Comparison of ENCODE assay signal across 16 cellular contexts in the genomic region with DNA sequence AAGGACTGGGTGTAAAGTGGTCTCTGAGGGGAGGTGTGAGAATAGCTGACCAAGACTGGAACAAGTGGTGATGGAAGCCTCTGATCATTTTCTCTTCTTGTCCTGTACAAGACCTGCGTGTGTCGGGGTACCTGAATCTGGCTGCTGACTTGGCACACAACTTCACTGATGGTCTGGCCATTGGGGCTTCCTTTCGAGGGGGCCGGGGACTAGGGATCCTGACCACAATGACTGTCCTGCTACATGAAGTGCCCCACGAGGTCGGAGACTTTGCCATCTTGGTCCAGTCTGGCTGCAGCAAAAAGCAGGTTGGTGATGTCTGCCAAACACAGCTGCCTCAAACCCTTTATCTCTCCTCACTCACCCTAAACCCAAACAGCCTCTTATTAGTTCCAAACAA. TPM values are rescaled to one million over a fixed set of nuclear protein-coding genes. Genes with fewer than 3 reads are reported as not detected.
DNase-seq lines count a peak whose midpoint lies in the region; ATAC-seq and TF ChIP-seq lines count a peak whose summit lies in the region.
"Had no signal": no experiment of that assay in that cellular context is flagged by ENCODE, and none has a peak within 500 bp of the region (broad histone marks: within the 10 kb centered on the region; RNA-seq: fewer than 3 reads in every experiment).

No MANE protein-coding gene starts in this region.

- peaks cover 62% of the 10 kb centered on the region for H3K4me1 ChIP-seq in ACC112 (ENCODE audit: control insufficient read depth, insufficient read depth, low read length, unreplicated experiment)
- peaks cover 28% of the 10 kb centered on the region for H3K4me1 ChIP-seq in Caco-2
- peaks cover 81% of the 10 kb centered on the region for H3K4me1 ChIP-seq in body of pancreas
- peaks cover 59 to 79% (median 74%) of the 10 kb centered on the region in 4 donors for H3K4me1 ChIP-seq in esophagus muscularis mucosa

- CTCF ChIA-PET in Caco-2 (lab: Charles Lee) = no interaction called here

- TF ChIP-seq POLR2A in body of pancreas (IDR thresholded peaks at IDR 0.05) (no peak), esophagus muscularis mucosa (IDR thresholded peaks at IDR 0.05; ENCODE audit: low read depth) (no peak)

- BruUV-seq in Caco-2 (replicated peaks; lab: Mats Ljungman, UMichigan) = no TSS peak

- H3K79me2 ChIP-seq in ACC112 (ENCODE audit: control insufficient read depth, insufficient read depth, low read length, unreplicated experiment) = peaks cover 47% of the 10 kb centered on the region

- H3K4me3 ChIP-seq in ACC112 (ENCODE audit: low read depth, low read length) = peak overlapping the region; percentile 99
- H3K4me3 ChIP-seq in Caco-2 (ENCODE audit: low read depth, low read length) = no peak overlapping the region
- H3K4me3 ChIP-seq in body of pancreas = no peak overlapping the region
- no peak overlapping the region for H3K4me3 ChIP-seq in esophagus muscularis mucosa
- H3K4me3 ChIP-seq: lung had no signal

- TF ChIP-seq CTCF in Caco-2 (IDR thresholded peaks at IDR 0.05; ENCODE audit: insufficient read depth in 1 of 2, low read depth in 1 of 2, low read length in 1 of 2, severe bottlenecking in 1 of 2, unreplicated experiment in 1 of 2) (no peak), body of pancreas (IDR thresholded peaks at IDR 0.05) (no peak), esophagus muscularis mucosa (IDR thresholded peaks at IDR 0.05) (no peak)

- no peaks in the 10 kb centered on the region for H3K9me3 Mint-ChIP-seq in Caco-2 (ENCODE audit: unreplicated experiment)
- no peaks in the 10 kb centered on the region for H3K9me3 Mint-ChIP-seq in activated T-helper 1 cell treated with anti-CD3 and anti-CD28 coated beads, Interleukin-12 subunit alpha, Interleukin-12 subunit beta, Interleukin-2, Interleukin-4 antibody, amounts not matched to agents 30 ng/mL and 10 ng/mL and 1 ng/mL, durations not matched to agents 14 hours and 24 hours and 36 hours
- H3K9me3 Mint-ChIP-seq in memory B cell = no peaks in the 10 kb centered on the region

- H3K27ac Mint-ChIP-seq in Caco-2 (ENCODE audit: unreplicated experiment) = no peak overlapping the region
- peak overlapping the region; percentile 8 for H3K27ac Mint-ChIP-seq in activated T-helper 1 cell treated with anti-CD3 and anti-CD28 coated beads, Interleukin-12 subunit alpha, Interleukin-12 subunit beta, Interleukin-2, Interleukin-4 antibody, amounts not matched to agents 30 ng/mL and 10 ng/mL and 1 ng/mL, durations not matched to agents 14 hours and 24 hours and 36 hours
- no peak overlapping the region for H3K27ac Mint-ChIP-seq in memory B cell

- peaks cover 63% of the 10 kb centered on the region for H3K36me3 Mint-ChIP-seq in Caco-2 (ENCODE audit: insufficient read depth, unreplicated experiment)
- peaks cover 33% of the 10 kb centered on the region for H3K36me3 Mint-ChIP-seq in activated T-helper 1 cell treated with anti-CD3 and anti-CD28 coated beads, Interleukin-12 subunit alpha, Interleukin-12 subunit beta, Interleukin-2, Interleukin-4 antibody, amounts not matched to agents 30 ng/mL and 10 ng/mL and 1 ng/mL, durations not matched to agents 14 hours and 24 hours and 36 hours (ENCODE audit: low read depth)
- peaks cover 19% of the 10 kb centered on the region for H3K36me3 Mint-ChIP-seq in memory B cell

- no peaks in the 10 kb centered on the region for H3K27me3 Mint-ChIP-seq in Caco-2 (ENCODE audit: insufficient read depth, unreplicated experiment)
- no peaks in the 10 kb centered on the region for H3K27me3 Mint-ChIP-seq in activated T-helper 1 cell treated with anti-CD3 and anti-CD28 coated beads, Interleukin-12 subunit alpha, Interleukin-12 subunit beta, Interleukin-2, Interleukin-4 antibody, amounts not matched to agents 30 ng/mL and 10 ng/mL and 1 ng/mL, durations not matched to agents 14 hours and 24 hours and 36 hours (ENCODE audit: insufficient read depth)
- no peaks in the 10 kb centered on the region for H3K27me3 Mint-ChIP-seq in memory B cell

- H3K4me1 Mint-ChIP-seq in Caco-2 (ENCODE audit: low read depth, unreplicated experiment) (peaks cover 46% of the 10 kb centered on the region), memory B cell (peaks cover 57% of the 10 kb centered on the region)
- peaks cover 77% of the 10 kb centered on the region for H3K4me1 Mint-ChIP-seq in activated T-helper 1 cell treated with anti-CD3 and anti-CD28 coated beads, Interleukin-12 subunit alpha, Interleukin-12 subunit beta, Interleukin-2, Interleukin-4 antibody, amounts not matched to agents 30 ng/mL and 10 ng/mL and 1 ng/mL, durations not matched to agents 14 hours and 24 hours and 36 hours (ENCODE audit: low read depth)

- whole genome bisulfite sequencing in body of pancreas, 2 donors = 54 to 55% methylated on average over 6 of the region's 6 CpGs
- WGBS in esophagus muscularis mucosa = 93% methylated on average over 3 of the region's 6 CpGs

- peaks cover 15% of the 10 kb centered on the region; the same call in 1 of the 2 replicates for H3K36me3 ChIP-seq in ACC112 (ENCODE audit: insufficient read depth, low read length)
- H3K36me3 ChIP-seq in Caco-2 (ENCODE audit: control insufficient read depth, insufficient read depth, low read length) = peaks cover 13% of the 10 kb centered on the region
- peaks cover 0 to 6% of the 10 kb centered on the region in 2 donors for H3K36me3 ChIP-seq in body of pancreas (replicated peaks in 1 of 2; ENCODE audit: insufficient read depth in 1 of 2, low read depth in 2 of 2)
- peaks cover 18 to 29% (median 23%) of the 10 kb centered on the region in 4 donors for H3K36me3 ChIP-seq in esophagus muscularis mucosa

- ATAC-seq in memory B cell (ENCODE audit: low read depth) (no peak), body of pancreas (no peak), GM18861 (IDR thresholded peaks at IDR 0.05; ENCODE audit: unreplicated experiment) (no peak), HG03175 (IDR thresholded peaks at IDR 0.05; ENCODE audit: unreplicated experiment) (no peak)

- DNase-seq in Caco-2 (no peak), memory B cell (ENCODE audit: low spot score in 2 of 2) (no peak), body of pancreas (no peak), esophagus muscularis mucosa (ENCODE audit: extremely low spot score) (no peak)
- DNase-seq in activated T-helper 1 cell treated with anti-CD3 and anti-CD28 coated beads, Interleukin-12 subunit alpha, Interleukin-12 subunit beta, Interleukin-2, Interleukin-4 antibody, amounts not matched to agents 30 ng/mL and 10 ng/mL and 1 ng/mL, durations not matched to agents 14 hours and 24 hours and 36 hours (ENCODE audit: low spot score) = no peak
- DNase-seq: NCI-H1092 treated with DMSO at 0.1 percent for 48 hours; NCI-H226; Peyer's patch; stimulated activated CD4-positive, alpha-beta T cell treated with anti-CD3 and anti-CD28 coated beads, Interleukin-2, amount 100 ng/mL, for 48 hours; T-helper 9 cell had no signal

- intact Hi-C loops in Caco-2 (cut with micrococcal nuclease; ENCODE audit: unreplicated experiment) (no loop called here), body of pancreas (cut with DNase I) (no loop called here), esophagus muscularis mucosa (cut with DNase I) (no loop called here)
- intact Hi-C loops in activated T-helper 1 cell treated with anti-CD3 and anti-CD28 coated beads, Interleukin-12 subunit alpha, Interleukin-12 subunit beta, Interleukin-2, Interleukin-4 antibody, amounts not matched to agents 30 ng/mL and 10 ng/mL and 1 ng/mL, durations not matched to agents 14 hours and 24 hours and 36 hours (cut with micrococcal nuclease) = loop anchor here (10.0 kb wide), 3 partner anchors 372 to 1538 kb away; a partner anchor contains a TSS

- POLR2A ChIA-PET in Caco-2 (lab: Charles Lee) = no interaction called here

- H3K27me3 ChIP-seq in ACC112 (ENCODE audit: insufficient read depth, low read length) (no peaks in the 10 kb centered on the region), Caco-2 (replicated peaks; ENCODE audit: control insufficient read depth, insufficient read depth, low read length) (no peaks in the 10 kb centered on the region), body of pancreas (no peaks in the 10 kb centered on the region), esophagus muscularis mucosa (no peaks in the 10 kb centered on the region)
- H3K27me3 ChIP-seq: Peyer's patch had no signal

- H2AFZ ChIP-seq in ACC112 (ENCODE audit: low read length, unreplicated experiment) = no peak overlapping the region

- H3K4me3 Mint-ChIP-seq in Caco-2 (ENCODE audit: unreplicated experiment) (peak overlapping the region; percentile 100), memory B cell (peak overlapping the region; percentile 29)
- H3K4me3 Mint-ChIP-seq in activated T-helper 1 cell treated with anti-CD3 and anti-CD28 coated beads, Interleukin-12 subunit alpha, Interleukin-12 subunit beta, Interleukin-2, Interleukin-4 antibody, amounts not matched to agents 30 ng/mL and 10 ng/mL and 1 ng/mL, durations not matched to agents 14 hours and 24 hours and 36 hours = peak overlapping the region; percentile 100
- H3K4me3 Mint-ChIP-seq: CD14-positive monocyte had no signal

- TF ChIP-seq EP300 in esophagus muscularis mucosa (IDR thresholded peaks at IDR 0.05) = no peak

- H3K9me3 ChIP-seq in Caco-2 (no peaks in the 10 kb centered on the region), body of pancreas (no peaks in the 10 kb centered on the region), esophagus muscularis mucosa (no peaks in the 10 kb centered on the region)
- H3K9me3 ChIP-seq: Peyer's patch, prostate gland had no signal

- H3K27ac ChIP-seq in ACC112 (ENCODE audit: low read depth, low read length) (no peak overlapping the region), body of pancreas (peak overlapping the region in 2 of 4 donors; percentile 27 to 92), esophagus muscularis mucosa (replicated peaks in 1 of 4) (no peak overlapping the region)
- H3K27ac ChIP-seq: Peyer's patch, prostate gland had no signal

RNA-seq across cellular contexts. Expression of a gene that starts 1.7 kb away (rescaled TPM):
- total RNA-seq in Caco-2 (2022) = 10.0 and 12.5 TPM in 2 replicates
- 14.8 and 15.2 TPM in 2 replicates for total RNA-seq in activated T-helper 1 cell treated with anti-CD3 and anti-CD28 coated beads, Interleukin-12 subunit alpha, Interleukin-12 subunit beta, Interleukin-2, Interleukin-4 antibody, amounts not matched to agents 30 ng/mL and 10 ng/mL and 1 ng/mL, durations not matched to agents 14 hours and 24 hours and 36 hours
- total RNA-seq in body of pancreas = 10 to 100 TPM; 19.1 to 29.1 TPM
- total RNA-seq in esophagus muscularis mucosa = 10 to 100 TPM in 3 of 4 donors, 1 to 10 TPM in 1; 2.0 to 15.0 (median 12.9) TPM

RNA-seq across cellular contexts. Expression of a gene that starts 2.1 kb away (rescaled TPM):
- total RNA-seq in Caco-2 (2022) (140 and 141 TPM in 2 replicates), body of pancreas (10 to 100 TPM; 57.3 to 67.9 TPM), esophagus muscularis mucosa (10 to 100 TPM; 43.6 to 80.1 (median 62.3) TPM)
- 67.1 and 68.8 TPM in 2 replicates for total RNA-seq in activated T-helper 1 cell treated with anti-CD3 and anti-CD28 coated beads, Interleukin-12 subunit alpha, Interleukin-12 subunit beta, Interleukin-2, Interleukin-4 antibody, amounts not matched to agents 30 ng/mL and 10 ng/mL and 1 ng/mL, durations not matched to agents 14 hours and 24 hours and 36 hours

RNA-seq across cellular contexts. Expression of a gene that starts 2.3 kb away (rescaled TPM):
- 29.5 and 30.4 TPM in 2 replicates for total RNA-seq in Caco-2 (2022)
- 46.6 and 47.4 TPM in 2 replicates for total RNA-seq in activated T-helper 1 cell treated with anti-CD3 and anti-CD28 coated beads, Interleukin-12 subunit alpha, Interleukin-12 subunit beta, Interleukin-2, Interleukin-4 antibody, amounts not matched to agents 30 ng/mL and 10 ng/mL and 1 ng/mL, durations not matched to agents 14 hours and 24 hours and 36 hours
- 10 to 100 TPM; 17.1 to 21.0 TPM for total RNA-seq in body of pancreas
- total RNA-seq in esophagus muscularis mucosa = 10 to 100 TPM; 21.5 to 34.1 (median 32.2) TPM

RNA-seq across cellular contexts. Expression of a gene that starts 5.5 kb away (rescaled TPM):
- 31.3 and 32.0 TPM in 2 replicates for total RNA-seq in Caco-2 (2022)
- total RNA-seq in activated T-helper 1 cell treated with anti-CD3 and anti-CD28 coated beads, Interleukin-12 subunit alpha, Interleukin-12 subunit beta, Interleukin-2, Interleukin-4 antibody, amounts not matched to agents 30 ng/mL and 10 ng/mL and 1 ng/mL, durations not matched to agents 14 hours and 24 hours and 36 hours = 50.7 and 53.4 TPM in 2 replicates
- 10 to 100 TPM; 11.2 to 28.3 TPM for total RNA-seq in body of pancreas
- total RNA-seq in esophagus muscularis mucosa = 10 to 100 TPM; 15.0 to 25.3 (median 20.6) TPM

RNA-seq across cellular contexts. Expression of a gene that starts 10.5 kb away (rescaled TPM):
- total RNA-seq in Caco-2 (2022) = 1.3 and 1.5 TPM in 2 replicates
- total RNA-seq in activated T-helper 1 cell treated with anti-CD3 and anti-CD28 coated beads, Interleukin-12 subunit alpha, Interleukin-12 subunit beta, Interleukin-2, Interleukin-4 antibody, amounts not matched to agents 30 ng/mL and 10 ng/mL and 1 ng/mL, durations not matched to agents 14 hours and 24 hours and 36 hours = 0.61 and 0.65 TPM in 2 replicates
- 1 to 10 TPM in 1 of 2 donors, under 1 TPM in 1; 0.78 to 2.3 TPM for total RNA-seq in body of pancreas
- 1 to 10 TPM in 1 of 4 donors, under 1 TPM in 2, not detected in 1; 0.17 to 1.1 (median 0.19) TPM for total RNA-seq in esophagus muscularis mucosa

Comparison
In these comparisons a context has a peak if more than half of its experiments do, and no peak if none do; other contexts are left out.
1. H3K4me3 Mint-ChIP-seq: peak in every context shown above with its lines; median percentile 100 in Caco-2; 100 in activated T-helper 1 cell treated with anti-CD3 and anti-CD28 coated beads, Interleukin-12 subunit alpha, Interleukin-12 subunit beta, Interleukin-2, Interleukin-4 antibody, amounts not matched to agents 30 ng/mL and 10 ng/mL and 1 ng/mL, durations not matched to agents 14 hours and 24 hours and 36 hours; 29 in memory B cell.